Comparison of ENCODE assay signal across 17 cellular contexts in genomic region chr1:7613851-7614205, GRCh38.
DNase-seq lines count a peak whose midpoint lies in the region; ATAC-seq, FAIRE-seq and TF ChIP-seq lines count a peak whose summit lies in the region.
"Had no signal": no experiment of that assay in that cellular context is flagged by ENCODE, and none has a peak within 500 bp of the region (broad histone marks: within the 10 kb centered on the region; RNA-seq: fewer than 3 reads in every experiment).

No MANE protein-coding gene starts in this region.

- H3K9me3 ChIP-seq in left ventricle myocardium inferior (replicated peaks): no peaks in the 10 kb centered on the region
- H3K9me3 ChIP-seq in HEK293 (ENCODE audit: control insufficient read depth, insufficient read depth, low read depth, low read length): no peaks in the 10 kb centered on the region
- H3K9me3 ChIP-seq in aorta (ENCODE audit: control insufficient read depth, low read length): peaks cover 4% of the 10 kb centered on the region
- no peaks in the 10 kb centered on the region for H3K9me3 ChIP-seq in small intestine (ENCODE audit: control insufficient read depth, low read depth)
- H3K9me3 ChIP-seq: BE2C, Caco-2 had no signal

- no peak overlapping the region for H3K4me3 Mint-ChIP-seq in CD14-positive monocyte
- H3K4me3 Mint-ChIP-seq: CD4-positive, alpha-beta T cell; H9 had no signal

- no peak overlapping the region for H3K4me3 ChIP-seq in left ventricle myocardium inferior
- no peak overlapping the region for H3K4me3 ChIP-seq in HEK293 (ENCODE audit: low read depth, low read length)
- H3K4me3 ChIP-seq in aorta (ENCODE audit: low read length in 2 of 2): no peak overlapping the region
- no peak overlapping the region for H3K4me3 ChIP-seq in small intestine (ENCODE audit: low read depth in 1 of 2, low read length in 2 of 2)

- no peaks in the 10 kb centered on the region for H3K9me3 Mint-ChIP-seq in CD14-positive monocyte
- H3K9me3 Mint-ChIP-seq: CD4-positive, alpha-beta T cell had no signal

- ATAC-seq in Right ventricle myocardium superior (ENCODE audit: poor library complexity) (no peak), aorta (ENCODE audit: low FRiP score) (no peak)

- no peaks in the 10 kb centered on the region for H3K27me3 ChIP-seq in left ventricle myocardium inferior (ENCODE audit: low read depth)
- H3K27me3 ChIP-seq in aorta (ENCODE audit: control insufficient read depth in 1 of 2, insufficient read depth in 2 of 2, low read length in 1 of 2): no peaks in the 10 kb centered on the region
- no peaks in the 10 kb centered on the region for H3K27me3 ChIP-seq in small intestine (ENCODE audit: control insufficient read depth in 2 of 2, insufficient read depth in 2 of 2, low read length in 2 of 2)
- H3K27me3 ChIP-seq: BE2C had no signal

- H3K27ac Mint-ChIP-seq in CD14-positive monocyte: no peak overlapping the region
- H3K27ac Mint-ChIP-seq: CD4-positive, alpha-beta T cell; H9 had no signal

- peaks cover 50% of the 10 kb centered on the region for H3K4me1 ChIP-seq in left ventricle myocardium inferior
- H3K4me1 ChIP-seq in HEK293 (ENCODE audit: control insufficient read depth, insufficient read depth, low read length): no peaks in the 10 kb centered on the region
- no peaks in the 10 kb centered on the region for H3K4me1 ChIP-seq in aorta (ENCODE audit: control insufficient read depth in 1 of 2, insufficient read depth in 2 of 2, low read length in 2 of 2)
- no peaks in the 10 kb centered on the region for H3K4me1 ChIP-seq in small intestine (ENCODE audit: control insufficient read depth in 2 of 2, insufficient read depth in 1 of 2, low read depth in 1 of 2, low read length in 1 of 2)
- H3K4me1 ChIP-seq: Caco-2 had no signal

- DNase-seq in left ventricle myocardium inferior (no peak), Right ventricle myocardium superior (no peak), CD14-positive monocyte (ENCODE audit: low spot score) (peak; percentile 18), aorta (peak; percentile 26 to 28), small intestine (no peak)
- DNase-seq: ACHN; BE2C; Caco-2; CD4-positive, alpha-beta T cell; H9 had no signal

- WGBS in aorta, 2 donors: 83 to 92% methylated on average over 4 of the region's 4 CpGs
- WGBS in small intestine, 3 donors: 81 to 88% (median 83%) methylated on average over 4 of the region's 4 CpGs

- POLR2A ChIA-PET in HEK293 (lab: Yijun Ruan, JAX): no interaction called here

- H3K36me3 ChIP-seq in left ventricle myocardium inferior: no peaks in the 10 kb centered on the region
- H3K36me3 ChIP-seq in HEK293 (ENCODE audit: control insufficient read depth in 2 of 2, insufficient read depth in 1 of 2, low read length in 2 of 2): no peaks in the 10 kb centered on the region
- H3K36me3 ChIP-seq in aorta (ENCODE audit: control insufficient read depth in 1 of 2, insufficient read depth in 2 of 2, low read length in 1 of 2): no peaks in the 10 kb centered on the region
- no peaks in the 10 kb centered on the region for H3K36me3 ChIP-seq in small intestine (ENCODE audit: control insufficient read depth in 2 of 2, insufficient read depth in 2 of 2, low read length in 2 of 2)
- H3K36me3 ChIP-seq: BE2C had no signal

- CTCF ChIA-PET in HEK293 (lab: Yijun Ruan, JAX): interaction anchor here (0.5 kb wide), 1 partner anchor 76 kb away, joined by 4 read pairs; no protein-coding TSS in a partner anchor

- TF ChIP-seq CTCF in left ventricle myocardium inferior (IDR thresholded peaks at IDR 0.05; ENCODE audit: borderline replicate concordance) (no peak), CD14-positive monocyte (IDR thresholded peaks at IDR 0.05) (no peak), HEK293 (tag by site-specific recombination; IDR thresholded peaks at IDR 0.05) (no peak)

- H3K27ac ChIP-seq in left ventricle myocardium inferior (replicated peaks) (peak overlapping the region; percentile 84), HEK293 (ENCODE audit: extremely low read depth, low read depth, low read length) (no peak overlapping the region), aorta (ENCODE audit: low read depth in 1 of 2, low read length in 2 of 2) (no peak overlapping the region), small intestine (ENCODE audit: low read depth in 1 of 2, low read length in 1 of 2) (no peak overlapping the region)

- H3K4me1 Mint-ChIP-seq in CD14-positive monocyte: no peaks in the 10 kb centered on the region

- H3K27me3 Mint-ChIP-seq in CD14-positive monocyte (ENCODE audit: low read depth in 3 of 3): peaks cover 1 to 6% (median 5%) of the 10 kb centered on the region in 3 donors

- intact Hi-C loops in left ventricle myocardium inferior (cut with micrococcal nuclease) (no loop called here), Right ventricle myocardium superior (cut with DNase I) (no loop called here), CD14-positive monocyte (cut with micrococcal nuclease) (no loop called here), aorta (cut with DNase I) (no loop called here)

- FAIRE-seq in small intestine (lab: Jason Lieb, UNC): no peak
- FAIRE-seq: A204.1, D721Med, G401.6, GM12891, GM19239, H1 had no signal

- no peaks in the 10 kb centered on the region for H3K36me3 Mint-ChIP-seq in CD14-positive monocyte

TF ChIP-seq in HEK293, 187 proteins besides CTCF, POLR2A, EP300 and RAD21:
- no peak for TF ChIP-seq ZNF335 (tag by site-specific recombination; conservative IDR thresholded peaks at IDR 0.05)
- TF ChIP-seq ZFHX2 (tag by site-specific recombination; conservative IDR thresholded peaks at IDR 0.05): peak; percentile 83
- peak; percentile 81 for TF ChIP-seq EGR2 (tag by site-specific recombination; IDR thresholded peaks at IDR 0.05; ENCODE audit: low read depth)
- no peak for TF ChIP-seq IKZF3 (tag by site-specific recombination; IDR thresholded peaks at IDR 0.05)

Comparison
In these comparisons a context has a peak if more than half of its experiments do, and no peak if none do; other contexts are left out.
1. DNase-seq: peak in CD14-positive monocyte (single experiment) and aorta (2 of 2); none in left ventricle myocardium inferior (single experiment), Right ventricle myocardium superior (single experiment) and small intestine (single experiment).